In genomic region chr1:244834596-244835275, GRCh38 we compare ENCODE assay signal across 1 cellular context.
TF ChIP-seq lines count a peak whose summit lies in the region.

No MANE protein-coding gene starts in this region.

TF ChIP-seq in K562, 482 proteins besides CTCF, POLR2A, EP300 and RAD21 (continued from another document and continues in another):
- TF ChIP-seq FOXK2 (conservative IDR thresholded peaks at IDR 0.05 in 1 of 2, IDR thresholded peaks at IDR 0.05 in 1 of 2; ENCODE audit: low read depth in 2 of 2) (0 out of 4 replicates have a peak, but pooled peaks of 1 of the 2 experiments have one; percentile 36), NR2C2 (CRISPR knock-in tag; IDR thresholded peaks at IDR 0.05) (no peak), NR2C2 (tag; IDR thresholded peaks at IDR 0.05) (peak; percentile 93), KDM5B (IDR thresholded peaks at IDR 0.05; ENCODE audit: insufficient replicate concordance, low read depth, low read length) (peak; percentile 91), ZBTB2 (IDR thresholded peaks at IDR 0.05) (peak; percentile 84), LEF1 (IDR thresholded peaks at IDR 0.05) (0 out of 2 replicates have a peak, but pooled peaks have one; percentile 34), BRD4 (IDR thresholded peaks at IDR 0.05) (peak; percentile 94; the same call in 1 of the 2 replicates), ZNF512 (tag; IDR thresholded peaks at IDR 0.05) (no peak), HCFC1 (IDR thresholded peaks at IDR 0.05; ENCODE audit: low read depth, low read length) (peak; percentile 55), SMARCA4 (IDR thresholded peaks at IDR 0.05) (peak; percentile 67), PML (IDR thresholded peaks at IDR 0.05; ENCODE audit: low read length) (peak; percentile 80), CEBPB (tag; IDR thresholded peaks at IDR 0.05) (peak; percentile 96), CC2D1A (IDR thresholded peaks at IDR 0.05) (no peak), SRSF3 (IDR thresholded peaks at IDR 0.05; ENCODE audit: insufficient read depth, low read length) (peak; percentile 83; the same call in 1 of the 2 replicates), MYC (IDR thresholded peaks at IDR 0.05; ENCODE audit: low read depth, low read length) (peak; percentile 57), MYC (CRISPR knock-in tag; IDR thresholded peaks at IDR 0.05; ENCODE audit: borderline replicate concordance, low read depth) (peak; percentile 91), BRF1 (IDR thresholded peaks at IDR 0.05; ENCODE audit: borderline replicate concordance, extremely low read depth, insufficient read length) (no peak), ELF1 (tag; IDR thresholded peaks at IDR 0.05) (peak; percentile 96), POLR2B (IDR thresholded peaks at IDR 0.05; ENCODE audit: low read depth, partially characterized antibody) (peak; percentile 49), ZNF717 (CRISPR knock-in tag; IDR thresholded peaks at IDR 0.05) (0 out of 2 replicates have a peak, but pooled peaks have one; percentile 55), ZNF347 (CRISPR knock-in tag; IDR thresholded peaks at IDR 0.05; ENCODE audit: low read depth) (peak; percentile 66; the same call in 1 of the 2 replicates), ZBTB8A (IDR thresholded peaks at IDR 0.05; ENCODE audit: partially characterized antibody) (no peak), NR2C1 (IDR thresholded peaks at IDR 0.05) (peak; percentile 46; the same call in 1 of the 2 replicates), NR2C1 (tag; IDR thresholded peaks at IDR 0.05) (peak; percentile 64), GTF2A2 (tag; IDR thresholded peaks at IDR 0.05) (no peak), FOXA1 (IDR thresholded peaks at IDR 0.05; ENCODE audit: borderline replicate concordance) (no peak), ZBTB40 (IDR thresholded peaks at IDR 0.05) (peak; percentile 35; the same call in 1 of the 2 replicates), ZBTB40 (CRISPR knock-in tag; IDR thresholded peaks at IDR 0.05) (no peak), TCF7 (IDR thresholded peaks at IDR 0.05; ENCODE audit: borderline replicate concordance) (no peak), POLR2AphosphoS2 (IDR thresholded peaks at IDR 0.05; ENCODE audit: low read length) (no peak; the same call in 1 of the 2 replicates), LCOR (CRISPR knock-in tag; IDR thresholded peaks at IDR 0.05) (peak; percentile 48), KAT8 (IDR thresholded peaks at IDR 0.05; ENCODE audit: low read depth) (peak; percentile 78; the same call in 1 of the 2 replicates)
- TF ChIP-seq, protein P1, sequence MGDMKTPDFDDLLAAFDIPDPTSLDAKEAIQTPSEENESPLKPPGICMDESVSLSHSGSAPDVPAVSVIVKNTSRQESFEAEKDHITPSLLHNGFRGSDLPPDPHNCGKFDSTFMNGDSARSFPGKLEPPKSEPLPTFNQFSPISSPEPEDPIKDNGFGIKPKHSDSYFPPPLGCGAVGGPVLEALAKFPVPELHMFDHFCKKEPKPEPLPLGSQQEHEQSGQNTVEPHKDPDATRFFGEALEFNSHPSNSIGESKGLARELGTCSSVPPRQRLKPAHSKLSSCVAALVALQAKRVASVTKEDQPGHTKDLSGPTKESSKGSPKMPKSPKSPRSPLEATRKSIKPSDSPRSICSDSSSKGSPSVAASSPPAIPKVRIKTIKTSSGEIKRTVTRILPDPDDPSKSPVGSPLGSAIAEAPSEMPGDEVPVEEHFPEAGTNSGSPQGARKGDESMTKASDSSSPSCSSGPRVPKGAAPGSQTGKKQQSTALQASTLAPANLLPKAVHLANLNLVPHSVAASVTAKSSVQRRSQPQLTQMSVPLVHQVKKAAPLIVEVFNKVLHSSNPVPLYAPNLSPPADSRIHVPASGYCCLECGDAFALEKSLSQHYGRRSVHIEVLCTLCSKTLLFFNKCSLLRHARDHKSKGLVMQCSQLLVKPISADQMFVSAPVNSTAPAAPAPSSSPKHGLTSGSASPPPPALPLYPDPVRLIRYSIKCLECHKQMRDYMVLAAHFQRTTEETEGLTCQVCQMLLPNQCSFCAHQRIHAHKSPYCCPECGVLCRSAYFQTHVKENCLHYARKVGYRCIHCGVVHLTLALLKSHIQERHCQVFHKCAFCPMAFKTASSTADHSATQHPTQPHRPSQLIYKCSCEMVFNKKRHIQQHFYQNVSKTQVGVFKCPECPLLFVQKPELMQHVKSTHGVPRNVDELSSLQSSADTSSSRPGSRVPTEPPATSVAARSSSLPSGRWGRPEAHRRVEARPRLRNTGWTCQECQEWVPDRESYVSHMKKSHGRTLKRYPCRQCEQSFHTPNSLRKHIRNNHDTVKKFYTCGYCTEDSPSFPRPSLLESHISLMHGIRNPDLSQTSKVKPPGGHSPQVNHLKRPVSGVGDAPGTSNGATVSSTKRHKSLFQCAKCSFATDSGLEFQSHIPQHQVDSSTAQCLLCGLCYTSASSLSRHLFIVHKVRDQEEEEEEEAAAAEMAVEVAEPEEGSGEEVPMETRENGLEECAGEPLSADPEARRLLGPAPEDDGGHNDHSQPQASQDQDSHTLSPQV (IDR thresholded peaks at IDR 0.05), result peak; percentile 88
- TF ChIP-seq, protein P2, sequence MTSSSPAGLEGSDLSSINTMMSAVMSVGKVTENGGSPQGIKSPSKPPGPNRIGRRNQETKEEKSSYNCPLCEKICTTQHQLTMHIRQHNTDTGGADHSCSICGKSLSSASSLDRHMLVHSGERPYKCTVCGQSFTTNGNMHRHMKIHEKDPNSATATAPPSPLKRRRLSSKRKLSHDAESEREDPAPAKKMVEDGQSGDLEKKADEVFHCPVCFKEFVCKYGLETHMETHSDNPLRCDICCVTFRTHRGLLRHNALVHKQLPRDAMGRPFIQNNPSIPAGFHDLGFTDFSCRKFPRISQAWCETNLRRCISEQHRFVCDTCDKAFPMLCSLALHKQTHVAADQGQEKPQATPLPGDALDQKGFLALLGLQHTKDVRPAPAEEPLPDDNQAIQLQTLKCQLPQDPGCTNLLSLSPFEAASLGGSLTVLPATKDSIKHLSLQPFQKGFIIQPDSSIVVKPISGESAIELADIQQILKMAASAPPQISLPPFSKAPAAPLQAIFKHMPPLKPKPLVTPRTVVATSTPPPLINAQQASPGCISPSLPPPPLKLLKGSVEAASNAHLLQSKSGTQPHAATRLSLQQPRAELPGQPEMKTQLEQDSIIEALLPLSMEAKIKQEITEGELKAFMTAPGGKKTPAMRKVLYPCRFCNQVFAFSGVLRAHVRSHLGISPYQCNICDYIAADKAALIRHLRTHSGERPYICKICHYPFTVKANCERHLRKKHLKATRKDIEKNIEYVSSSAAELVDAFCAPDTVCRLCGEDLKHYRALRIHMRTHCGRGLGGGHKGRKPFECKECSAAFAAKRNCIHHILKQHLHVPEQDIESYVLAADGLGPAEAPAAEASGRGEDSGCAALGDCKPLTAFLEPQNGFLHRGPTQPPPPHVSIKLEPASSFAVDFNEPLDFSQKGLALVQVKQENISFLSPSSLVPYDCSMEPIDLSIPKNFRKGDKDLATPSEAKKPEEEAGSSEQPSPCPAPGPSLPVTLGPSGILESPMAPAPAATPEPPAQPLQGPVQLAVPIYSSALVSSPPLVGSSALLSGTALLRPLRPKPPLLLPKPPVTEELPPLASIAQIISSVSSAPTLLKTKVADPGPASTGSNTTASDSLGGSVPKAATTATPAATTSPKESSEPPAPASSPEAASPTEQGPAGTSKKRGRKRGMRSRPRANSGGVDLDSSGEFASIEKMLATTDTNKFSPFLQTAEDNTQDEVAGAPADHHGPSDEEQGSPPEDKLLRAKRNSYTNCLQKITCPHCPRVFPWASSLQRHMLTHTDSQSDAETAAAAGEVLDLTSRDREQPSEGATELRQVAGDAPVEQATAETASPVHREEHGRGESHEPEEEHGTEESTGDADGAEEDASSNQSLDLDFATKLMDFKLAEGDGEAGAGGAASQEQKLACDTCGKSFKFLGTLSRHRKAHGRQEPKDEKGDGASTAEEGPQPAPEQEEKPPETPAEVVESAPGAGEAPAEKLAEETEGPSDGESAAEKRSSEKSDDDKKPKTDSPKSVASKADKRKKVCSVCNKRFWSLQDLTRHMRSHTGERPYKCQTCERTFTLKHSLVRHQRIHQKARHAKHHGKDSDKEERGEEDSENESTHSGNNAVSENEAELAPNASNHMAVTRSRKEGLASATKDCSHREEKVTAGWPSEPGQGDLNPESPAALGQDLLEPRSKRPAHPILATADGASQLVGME (CRISPR knock-in tag; IDR thresholded peaks at IDR 0.05), result no peak
- TF ChIP-seq, protein P3, sequence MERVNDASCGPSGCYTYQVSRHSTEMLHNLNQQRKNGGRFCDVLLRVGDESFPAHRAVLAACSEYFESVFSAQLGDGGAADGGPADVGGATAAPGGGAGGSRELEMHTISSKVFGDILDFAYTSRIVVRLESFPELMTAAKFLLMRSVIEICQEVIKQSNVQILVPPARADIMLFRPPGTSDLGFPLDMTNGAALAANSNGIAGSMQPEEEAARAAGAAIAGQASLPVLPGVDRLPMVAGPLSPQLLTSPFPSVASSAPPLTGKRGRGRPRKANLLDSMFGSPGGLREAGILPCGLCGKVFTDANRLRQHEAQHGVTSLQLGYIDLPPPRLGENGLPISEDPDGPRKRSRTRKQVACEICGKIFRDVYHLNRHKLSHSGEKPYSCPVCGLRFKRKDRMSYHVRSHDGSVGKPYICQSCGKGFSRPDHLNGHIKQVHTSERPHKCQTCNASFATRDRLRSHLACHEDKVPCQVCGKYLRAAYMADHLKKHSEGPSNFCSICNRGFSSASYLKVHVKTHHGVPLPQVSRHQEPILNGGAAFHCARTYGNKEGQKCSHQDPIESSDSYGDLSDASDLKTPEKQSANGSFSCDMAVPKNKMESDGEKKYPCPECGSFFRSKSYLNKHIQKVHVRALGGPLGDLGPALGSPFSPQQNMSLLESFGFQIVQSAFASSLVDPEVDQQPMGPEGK (CRISPR knock-in tag; IDR thresholded peaks at IDR 0.05; ENCODE audit: borderline replicate concordance), result peak; percentile 61; the same call in 1 of the 2 replicates
